8 cellular contexts compared by ENCODE assay signal in genomic region chr7:50610521-50611277, GRCh38. TPM values are rescaled to one million over a fixed set of nuclear protein-coding genes. Genes with fewer than 3 reads are reported as not detected.
DNase-seq lines count a peak whose midpoint lies in the region; ATAC-seq and TF ChIP-seq lines count a peak whose summit lies in the region.

No MANE protein-coding gene starts in this region.

- H3K36me3 Mint-ChIP-seq in natural killer cell treated with Interleukin-12 subunit alpha and Interleukin-12 subunit beta and Interleukin-15 and Interleukin-18, amount 100 ng/mL, for 72 hours, result peaks cover 9% of the 10 kb centered on the region
- peaks cover 12% of the 10 kb centered on the region for H3K36me3 Mint-ChIP-seq in type B pancreatic cell

- H4K8ac ChIP-seq in mesenchymal stem cell (ENCODE audit: low read length), result no peak overlapping the region

- peaks cover 50 to 92% of the 10 kb centered on the region in 2 experiments for H3K36me3 ChIP-seq in mesenchymal stem cell (ENCODE audit: control insufficient read depth in 1 of 2, insufficient read depth in 2 of 2, low read depth in 1 of 2, low read length in 2 of 2)

- H3K27me3 Mint-ChIP-seq in natural killer cell treated with Interleukin-12 subunit alpha and Interleukin-12 subunit beta and Interleukin-15 and Interleukin-18, amount 100 ng/mL, for 72 hours, result peaks cover 5% of the 10 kb centered on the region in 2 donors
- H3K27me3 Mint-ChIP-seq in type B pancreatic cell, result no peaks in the 10 kb centered on the region

- H3K14ac ChIP-seq in mesenchymal stem cell (ENCODE audit: low read length in 2 of 2), result no peak overlapping the region

- H2AK5ac ChIP-seq in mesenchymal stem cell (ENCODE audit: low read length, severe bottlenecking), result no peak overlapping the region

- H3K4ac ChIP-seq in mesenchymal stem cell (ENCODE audit: low read depth in 1 of 2, low read length in 2 of 2), result no peak overlapping the region

- no peak overlapping the region for H3K4me3 ChIP-seq in mesenchymal stem cell (ENCODE audit: insufficient read depth in 1 of 2, low read depth in 1 of 2, low read length in 2 of 2)

- no peaks in the 10 kb centered on the region for H3K27me3 ChIP-seq in mesenchymal stem cell (ENCODE audit: control insufficient read depth in 1 of 2, insufficient read depth in 1 of 2, low read length in 2 of 2)

- H3K4me1 Mint-ChIP-seq in natural killer cell treated with Interleukin-12 subunit alpha and Interleukin-12 subunit beta and Interleukin-15 and Interleukin-18, amount 100 ng/mL, for 72 hours (ENCODE audit: low read depth in 2 of 2), result peaks cover 48 to 57% of the 10 kb centered on the region in 2 donors
- no peaks in the 10 kb centered on the region for H3K4me1 Mint-ChIP-seq in type B pancreatic cell (ENCODE audit: unreplicated experiment)

- H2BK12ac ChIP-seq in mesenchymal stem cell (ENCODE audit: low read length in 2 of 2), result no peak overlapping the region

- TF ChIP-seq CTCF in type B pancreatic cell (conservative IDR thresholded peaks at IDR 0.05), result no peak

- WGBS in mesenchymal stem cell, result 57% methylated on average over 6 of the region's 6 CpGs

- no peak overlapping the region for H2BK120ac ChIP-seq in mesenchymal stem cell (ENCODE audit: low read depth, low read length)

- H3K9ac ChIP-seq in mesenchymal stem cell (ENCODE audit: low read length), result no peak overlapping the region

- H4K91ac ChIP-seq in mesenchymal stem cell (ENCODE audit: low read length), result no peak overlapping the region

- no peak overlapping the region for H3K27ac ChIP-seq in mesenchymal stem cell (ENCODE audit: low read length, poor library complexity, severe bottlenecking)

- H3K18ac ChIP-seq in mesenchymal stem cell (ENCODE audit: low read depth in 1 of 2, low read length in 2 of 2), result no peak overlapping the region

- peak; percentile 26 to 41 for DNase-seq in activated CD8-positive, alpha-beta memory T cell treated with anti-CD3 and anti-CD28 coated beads for 4 hours (ENCODE audit: low read depth in 2 of 2)
- DNase-seq in natural killer cell treated with Interleukin-12 subunit alpha and Interleukin-12 subunit beta and Interleukin-15 and Interleukin-18, amount 100 ng/mL, for 72 hours (ENCODE audit: low spot score), result peak; percentile 77
- DNase-seq in DMS 273 treated with DMSO at 0.1 percent for 48 hours (lab: John Stamatoyannopoulos, UW) (no peak), NCI-H2029 (lab: John Stamatoyannopoulos, UW) (no peak), type B pancreatic cell (ENCODE audit: extremely low spot score, unreplicated experiment) (no peak), mesenchymal stem cell (no peak)

- H3K23ac ChIP-seq in mesenchymal stem cell (ENCODE audit: low read length in 2 of 2), result no peak overlapping the region

- H3K9me3 ChIP-seq in mesenchymal stem cell (ENCODE audit: control insufficient read depth, low read length), result no peaks in the 10 kb centered on the region

- ATAC-seq in GM18858 (IDR thresholded peaks at IDR 0.05; ENCODE audit: unreplicated experiment) (peak; percentile 38), HG03457 (IDR thresholded peaks at IDR 0.05; ENCODE audit: unreplicated experiment) (peak; percentile 77)
- ATAC-seq in natural killer cell treated with Interleukin-12 subunit alpha and Interleukin-12 subunit beta and Interleukin-15 and Interleukin-18, amount 100 ng/mL, for 72 hours, result peak; percentile 87 to 88

- peaks cover 13% of the 10 kb centered on the region for H3K79me1 ChIP-seq in mesenchymal stem cell (replicated peaks; ENCODE audit: low read length, poor library complexity, severe bottlenecking)

- peak overlapping the region; percentile 58 for H3K4me3 Mint-ChIP-seq in natural killer cell treated with Interleukin-12 subunit alpha and Interleukin-12 subunit beta and Interleukin-15 and Interleukin-18, amount 100 ng/mL, for 72 hours
- no peak overlapping the region for H3K4me3 Mint-ChIP-seq in type B pancreatic cell

- H2BK5ac ChIP-seq in mesenchymal stem cell (ENCODE audit: low read depth, low read length, poor library complexity, severe bottlenecking), result no peak overlapping the region

- no peak overlapping the region for H3K4me2 ChIP-seq in mesenchymal stem cell (ENCODE audit: low read length, poor library complexity, severe bottlenecking)

- peak overlapping the region; percentile 2 to 6 for H3K27ac Mint-ChIP-seq in natural killer cell treated with Interleukin-12 subunit alpha and Interleukin-12 subunit beta and Interleukin-15 and Interleukin-18, amount 100 ng/mL, for 72 hours
- no peak overlapping the region for H3K27ac Mint-ChIP-seq in type B pancreatic cell

- H2BK15ac ChIP-seq in mesenchymal stem cell (ENCODE audit: low read depth, poor library complexity, severe bottlenecking), result no peak overlapping the region

- peaks cover 3% of the 10 kb centered on the region for H3K4me1 ChIP-seq in mesenchymal stem cell (ENCODE audit: control insufficient read depth, insufficient read depth, low read depth, low read length)

- H3K9me3 Mint-ChIP-seq in natural killer cell treated with Interleukin-12 subunit alpha and Interleukin-12 subunit beta and Interleukin-15 and Interleukin-18, amount 100 ng/mL, for 72 hours, result peaks cover 6% of the 10 kb centered on the region
- H3K9me3 Mint-ChIP-seq in type B pancreatic cell, result no peaks in the 10 kb centered on the region

- H2AFZ ChIP-seq in mesenchymal stem cell (ENCODE audit: low read depth, low read length), result no peak overlapping the region

RNA-seq across cellular contexts. Expression of gene DDC, which starts 45.5 kb away (rescaled TPM):
- total RNA-seq in natural killer cell treated with Interleukin-12 subunit alpha and Interleukin-12 subunit beta and Interleukin-15 and Interleukin-18, amount 100 ng/mL, for 72 hours, result not detected
- total RNA-seq in type B pancreatic cell (ENCODE audit: low replicate concordance), result 29.9 and 71.9 TPM in 2 replicates
- not detected for polyA plus RNA-seq in mesenchymal stem cell (2013, experiment 1 of 2)
- polyA plus RNA-seq in mesenchymal stem cell (2013, experiment 2 of 2), result not detected

Comparison
In these comparisons a context has a peak if more than half of its experiments do, and no peak if none do; other contexts are left out.
1. DNase-seq: peak in activated CD8-positive, alpha-beta memory T cell treated with anti-CD3 and anti-CD28 coated beads for 4 hours (2 of 2) and natural killer cell treated with Interleukin-12 subunit alpha and Interleukin-12 subunit beta and Interleukin-15 and Interleukin-18, amount 100 ng/mL, for 72 hours (single experiment); none in DMS 273 treated with DMSO at 0.1 percent for 48 hours (single experiment), NCI-H2029 (single experiment), type B pancreatic cell (single experiment) and mesenchymal stem cell (single experiment).
2. RNA of gene DDC, which starts 45.5 kb away (total RNA-seq): 29.9 to 71.9 TPM in type B pancreatic cell; not detected in natural killer cell treated with Interleukin-12 subunit alpha and Interleukin-12 subunit beta and Interleukin-15 and Interleukin-18, amount 100 ng/mL, for 72 hours; every median in the first group is over 10 times any median in the second.
3. Peak in every context shown above with its lines, with median percentiles within 50 percentile points of each other: ATAC-seq.